8 cellular contexts compared by ENCODE assay signal in genomic region chr12:14961466-14962155, GRCh38. TPM values are rescaled to one million over a fixed set of nuclear protein-coding genes. Genes with fewer than 3 reads are reported as not detected.
DNase-seq lines count a peak whose midpoint lies in the region; ATAC-seq, FAIRE-seq and TF ChIP-seq lines count a peak whose summit lies in the region.

Gene ARHGDIB (minus strand): TSS chr12:14961601. CDS start chr12:14950712, 10,889 bp downstream.

- TF ChIP-seq CTCF in SU-DHL-6 (IDR thresholded peaks at IDR 0.05; ENCODE audit: insufficient read depth, low read length, poor library complexity, severe bottlenecking) (no peak), GM12878 (IDR thresholded peaks at IDR 0.05 in 2 of 3, conservative IDR thresholded peaks at IDR 0.05 in 1 of 3; ENCODE audit: control insufficient read depth in 2 of 3, extremely low read depth in 1 of 3, insufficient read depth in 1 of 3, low read depth in 3 of 3, low read length in 3 of 3) (no peak), lower lobe of right lung (IDR thresholded peaks at IDR 0.05) (no peak)

- H3K27ac ChIP-seq in SU-DHL-6 (ENCODE audit: low read depth, low read length) (peak within 1 kb of the TSS; percentile 96), GM12878 (ENCODE audit: control insufficient read depth, insufficient read depth) (peak within 1 kb of the TSS; percentile 94), lower lobe of right lung (peak within 1 kb of the TSS; percentile 85)

- TF ChIP-seq EP300 in GM12878 (IDR thresholded peaks at IDR 0.05; ENCODE audit: borderline replicate concordance in 1 of 2, control insufficient read depth in 1 of 2, low read depth in 2 of 2, low read length in 2 of 2) = no peak; a peak in 1 of 4 replicates

- peaks cover 49% of the 10 kb centered on the region for H3F3A ChIP-seq in SU-DHL-6 (ENCODE audit: insufficient read depth)

- H3K4me2 ChIP-seq in SU-DHL-6 (ENCODE audit: low read depth, low read length, poor library complexity, severe bottlenecking) (peak within 1 kb of the TSS; percentile 98), GM12878 (ENCODE audit: control insufficient read depth, insufficient read depth) (peak within 1 kb of the TSS; percentile 93)

- WGBS in GM12878 (ENCODE audit: insufficient coverage, insufficient replicate concordance, low lambda C conversion rate, missing lambda C conversion rate) = 1% methylated on average over 14 of the region's 14 CpGs

- H3K9ac ChIP-seq in SU-DHL-6 (ENCODE audit: low read length) (peak within 1 kb of the TSS; percentile 86), GM12878 (ENCODE audit: control insufficient read depth, insufficient read depth, low read length) (peak within 1 kb of the TSS; percentile 97)

- POLR2A ChIA-PET in GM12878 (lab: Charles Lee) = interaction anchor here (1.0 to 1.7 kb wide), 3 partner anchors 11 to 592 kb away, joined by 3 to 11 read pairs (median 11); no protein-coding TSS in a partner anchor

- intact Hi-C loops in GM12878 (cut with micrococcal nuclease; ENCODE audit: unreplicated experiment) = loop anchor here (2.0 kb wide), 3 partner anchors 15 to 191 kb away; a partner anchor contains a TSS
- intact Hi-C loops in lower lobe of right lung (cut with DNase I) = no loop called here

- H4K20me1 ChIP-seq in SU-DHL-6 (ENCODE audit: low read depth, low read length) (0 out of 2 replicates have a peak, but pooled peaks cover 4% of the 10 kb centered on the region), GM12878 (ENCODE audit: control insufficient read depth, insufficient read depth) (no peaks in the 10 kb centered on the region)

- no peaks in the 10 kb centered on the region for H3K9me2 ChIP-seq in SU-DHL-6 (replicated peaks; ENCODE audit: insufficient read depth, low read length)

- peak; percentile 72 for ATAC-seq in GM19035 (IDR thresholded peaks at IDR 0.05; ENCODE audit: unreplicated experiment)
- ATAC-seq in HG03135 (IDR thresholded peaks at IDR 0.05; ENCODE audit: unreplicated experiment) = peak; percentile 68
- ATAC-seq in GM12878 = peak; percentile 66
- ATAC-seq in lower lobe of right lung = peak; percentile 84 to 86

- peak within 1 kb of the TSS; percentile 94 for H2AFZ ChIP-seq in SU-DHL-6 (ENCODE audit: low read depth, low read length, severe bottlenecking)
- H2AFZ ChIP-seq in GM12878 (ENCODE audit: control insufficient read depth, low read depth, low read length) = peak within 1 kb of the TSS; percentile 85

- CTCF ChIA-PET in GM12878 (lab: Yijun Ruan, JAX) = interaction anchor here (1.3 to 4.6 kb wide), 5 partner anchors 13 to 34 kb away, joined by 3 to 15 read pairs (median 6); partner anchors contain the start of gene ERP27

- peak; percentile 77 for TF ChIP-seq POLR2A in GM12878 (IDR thresholded peaks at IDR 0.05; ENCODE audit: low read depth, low read length)

- H3K9me3 ChIP-seq in SU-DHL-6 (ENCODE audit: insufficient read depth, low read length) (no peaks in the 10 kb centered on the region), GM12878 (replicated peaks; ENCODE audit: control insufficient read depth, insufficient read depth, low read length) (no peaks in the 10 kb centered on the region), lower lobe of right lung (no peaks in the 10 kb centered on the region)

- H3K36me3 ChIP-seq in SU-DHL-6 (ENCODE audit: low read length) (no peaks in the 10 kb centered on the region), GM12878 (ENCODE audit: control insufficient read depth in 2 of 2, insufficient read depth in 2 of 2, low read length in 1 of 2) (no peaks in the 10 kb centered on the region), lower lobe of right lung (no peaks in the 10 kb centered on the region)

- RAD21 ChIA-PET in GM12878 (lab: Charles Lee; ENCODE audit: unreplicated experiment) = interaction anchor here (0.8 to 4.7 kb wide), 6 partner anchors 10 to 191 kb away, joined by 3 to 25 read pairs (median 6); partner anchors contain the start of genes C12orf60 and WBP11

- peak within 1 kb of the TSS; percentile 95 for H3K4me3 ChIP-seq in SU-DHL-6 (ENCODE audit: insufficient read depth, low read length, poor library complexity, severe bottlenecking)
- peak within 1 kb of the TSS; percentile 80 for H3K4me3 ChIP-seq in GM12878
- peak within 1 kb of the TSS; percentile 59 for H3K4me3 ChIP-seq in lower lobe of right lung

- TSS peak; percentile 90 for BruUV-seq in GM12878 (replicated peaks; lab: Mats Ljungman, UMichigan)

- H3K79me2 ChIP-seq in SU-DHL-6 (ENCODE audit: insufficient read depth, low read length) = peaks cover 48% of the 10 kb centered on the region
- H3K79me2 ChIP-seq in GM12878 (ENCODE audit: control insufficient read depth, insufficient read depth, low read length) = peaks cover 63% of the 10 kb centered on the region

- SMC1A ChIA-PET in GM12878 (lab: Charles Lee; ENCODE audit: uncharacterized antibody, unreplicated experiment) = interaction anchor here (0.8 to 3.3 kb wide), 12 partner anchors 10 to 188 kb away, joined by 3 to 14 read pairs (median 4); a partner anchor contains a TSS

- no peak for TF ChIP-seq RAD21 in GM12878 (IDR thresholded peaks at IDR 0.05; ENCODE audit: insufficient read depth, low read depth, low read length)

- in situ Hi-C loops in GM12878 (cut with MboI) = loop anchor here (25.0 kb wide), 1 partner anchor 574 kb away; no protein-coding TSS in a partner anchor

- peak; percentile 87 for DNase-seq in GM12878 (ENCODE audit: low read depth, low spot score)
- DNase-seq in lower lobe of right lung = peak; percentile 58
- peak; percentile 64 for DNase-seq in stimulated activated naive CD4-positive, alpha-beta T cell treated with Interleukin-2 at 50 U/mL for 16 hours (lab: John Stamatoyannopoulos, UW)
- no peak for DNase-seq in NCI-H2107 treated with DMSO at 0.1 percent for 48 hours (lab: John Stamatoyannopoulos, UW; ENCODE audit: unreplicated experiment)
- no peak for DNase-seq in NCI-H345 treated with DMSO at 0.1 percent for 48 hours (lab: John Stamatoyannopoulos, UW; ENCODE audit: unreplicated experiment)

- no peak for FAIRE-seq in GM12878 (lab: Jason Lieb, UNC)

- H3K27me3 ChIP-seq in SU-DHL-6 (ENCODE audit: low read length) (no peaks in the 10 kb centered on the region), GM12878 (replicated peaks in 1 of 2; ENCODE audit: control insufficient read depth in 2 of 2, insufficient read depth in 2 of 2, low read length in 1 of 2) (no peaks in the 10 kb centered on the region), lower lobe of right lung (ENCODE audit: low read depth) (no peaks in the 10 kb centered on the region)

- H3K4me1 ChIP-seq in GM12878 (ENCODE audit: control insufficient read depth, insufficient read depth, low read length) = peaks cover 3% of the 10 kb centered on the region
- peaks cover 44% of the 10 kb centered on the region for H3K4me1 ChIP-seq in lower lobe of right lung

TF ChIP-seq in GM12878, 131 proteins besides CTCF, POLR2A, EP300 and RAD21 (continues in another document):
- TF ChIP-seq BCL3 (IDR thresholded peaks at IDR 0.05; ENCODE audit: borderline replicate concordance, insufficient read depth, low read depth, low read length, poor library complexity, severe bottlenecking) (peak; percentile 64), FOXK2 (IDR thresholded peaks at IDR 0.05) (no peak), ZNF217 (IDR thresholded peaks at IDR 0.05) (no peak), CBX3 (IDR thresholded peaks at IDR 0.05; ENCODE audit: borderline replicate concordance, low read depth) (no peak), USF2 (IDR thresholded peaks at IDR 0.05; ENCODE audit: borderline replicate concordance, low read depth, low read length) (no peak), RBBP5 (conservative IDR thresholded peaks at IDR 0.05) (no peak), NFYA (IDR thresholded peaks at IDR 0.05; ENCODE audit: borderline replicate concordance, low read depth, low read length) (no peak), MEF2A (IDR thresholded peaks at IDR 0.05; ENCODE audit: insufficient read depth, low read depth, low read length) (0 out of 2 replicates have a peak, but pooled peaks have one; percentile 23), TCF12 (IDR thresholded peaks at IDR 0.05; ENCODE audit: low read depth, low read length) (no peak), SUPT20H (IDR thresholded peaks at IDR 0.05; ENCODE audit: borderline replicate concordance, control insufficient read depth, low read depth, low read length) (no peak), ZNF207 (IDR thresholded peaks at IDR 0.05; ENCODE audit: borderline replicate concordance) (no peak)

RNA-seq across cellular contexts. Expression of gene ARHGDIB, which starts in this region (rescaled TPM):
- total RNA-seq in GM12878 (2013; cell fraction: nucleolus; rRNA removed) = 164 and 166 TPM in 2 replicates
- 916 and 989 TPM in 2 replicates for total RNA-seq in GM12878 (2014; rRNA removed)
- 1,126 and 1,183 TPM in 2 replicates for total RNA-seq in GM12878 (2014; rRNA removed; fragmentation: Illumina TruSeq; extraction: Trizol)
- total RNA-seq in GM12878 (2021) = 793 and 796 TPM in 2 replicates
- 886 TPM for polyA plus RNA-seq in GM12878 (2011; ENCODE audit: low read depth)
- polyA plus RNA-seq in GM12878 (2011; rRNA removed) = 1,451 and 1,700 TPM in 2 replicates
- polyA plus RNA-seq in GM12878 (2011; cell fraction: cytosol; rRNA removed) = 1,936 and 2,352 TPM in 2 replicates
- polyA plus RNA-seq in GM12878 (2011; cell fraction: nucleus; rRNA removed) = 633 and 740 TPM in 2 replicates
- polyA plus RNA-seq in GM12878 (2012) = 908 and 964 TPM in 2 replicates
- polyA plus RNA-seq in GM12878 (2014; fragmentation: Illumina TruSeq; extraction: Trizol) = 2,158 and 2,397 TPM in 2 replicates
- 1,000 to 10,000 TPM; 2,339 to 2,849 TPM for polyA plus RNA-seq in GM12878 (2014; fragmentation: Nextera tagmentation; extraction: Ambion mirVana)
- 954 and 1,483 TPM in 2 replicates for polyA plus RNA-seq in GM12878 (2014; rRNA removed)
- 1,000 to 10,000 TPM; 1,165 to 1,209 TPM for polyA plus RNA-seq in GM12878 (2016; fragmentation: Nextera tagmentation; extraction: Ambion mirVana)
- polyA minus RNA-seq in GM12878 (2011; rRNA and poly(A)+ RNA removed) = 1,338 and 1,379 TPM in 2 replicates
- 231 and 269 TPM in 2 replicates for polyA minus RNA-seq in GM12878 (2011; cell fraction: cytosol; rRNA and poly(A)+ RNA removed)
- polyA minus RNA-seq in GM12878 (2011; cell fraction: nucleus; rRNA and poly(A)+ RNA removed) = 159 and 240 TPM in 2 replicates
- total RNA-seq in lower lobe of right lung = 313 TPM

Comparison
In these comparisons a context has a peak if more than half of its experiments do, and no peak if none do; other contexts are left out.
1. DNase-seq: peak in GM12878 (single experiment), lower lobe of right lung (single experiment) and stimulated activated naive CD4-positive, alpha-beta T cell treated with Interleukin-2 at 50 U/mL for 16 hours (single experiment); none in NCI-H2107 treated with DMSO at 0.1 percent for 48 hours (single experiment) and NCI-H345 treated with DMSO at 0.1 percent for 48 hours (single experiment).
2. Peak in every context shown above with its lines, with median percentiles within 50 percentile points of each other: ATAC-seq, H3K27ac ChIP-seq and H3K4me3 ChIP-seq.